In the genomic region with DNA sequence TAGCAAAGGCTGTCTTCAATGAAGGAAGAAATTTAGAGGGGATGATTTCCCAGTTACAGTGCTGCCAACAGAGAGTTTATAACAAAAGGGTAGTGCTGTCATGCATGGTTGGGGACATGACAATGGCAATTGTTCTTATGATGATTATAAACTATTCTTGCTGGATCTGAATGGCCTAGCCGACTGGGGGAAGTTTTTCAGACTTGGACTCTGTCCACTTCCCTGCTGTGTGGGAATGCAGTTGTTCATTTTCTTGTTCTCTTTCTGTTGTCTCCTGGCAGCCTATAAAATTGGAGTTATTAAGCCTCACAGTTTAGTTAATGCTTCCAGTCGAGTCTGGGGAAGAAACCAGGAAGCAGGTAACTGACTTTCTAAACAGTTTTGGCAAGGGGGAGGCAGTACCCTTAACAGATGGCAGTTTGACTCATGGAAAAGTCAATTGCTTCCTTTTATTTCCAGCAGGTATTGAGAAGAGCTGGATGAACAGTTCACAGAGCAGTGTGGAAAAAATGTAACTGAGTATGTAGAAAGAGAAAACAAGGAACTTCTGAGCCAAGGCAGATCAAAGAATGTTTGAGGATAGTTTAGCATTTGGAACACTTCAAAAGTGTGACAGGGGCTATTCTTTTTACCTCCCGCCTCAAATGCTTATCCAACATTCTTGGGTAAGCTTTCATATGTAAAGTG, we compare ENCODE assay signal across 15 cellular contexts.
A peak's percentile ranks its signal among the peaks of the same experiment; 100 is the strongest.
DNase-seq lines count a peak whose midpoint lies in the region; ATAC-seq and TF ChIP-seq lines count a peak whose summit lies in the region.
"Had no signal": no experiment of that assay in that cellular context is flagged by ENCODE, and none has a peak within 500 bp of the region (broad histone marks: within the 10 kb centered on the region; RNA-seq: fewer than 3 reads in every experiment).

No MANE protein-coding gene starts in this region.

- no peaks in the 10 kb centered on the region for H3K36me3 Mint-ChIP-seq in immature natural killer cell
- H3K36me3 Mint-ChIP-seq in Calu3 (ENCODE audit: insufficient read depth, unreplicated experiment): no peaks in the 10 kb centered on the region

- H3K9me3 Mint-ChIP-seq in immature natural killer cell (peaks cover 18 to 41% (median 20%) of the 10 kb centered on the region in 6 donors), Calu3 (ENCODE audit: low read depth, unreplicated experiment) (no peaks in the 10 kb centered on the region)

- no peak for ATAC-seq in GM21526 (IDR thresholded peaks at IDR 0.05; ENCODE audit: low FRiP score, unreplicated experiment)
- ATAC-seq: activated T-helper 17 cell treated with anti-CD3 and anti-CD28 coated beads, Interleukin-2, amount 50 U/mL, for 72 hours had no signal

- BruUV-seq in Calu3 (replicated peaks; lab: Mats Ljungman, UMichigan): no TSS peak

- H3K4me1 Mint-ChIP-seq in immature natural killer cell: no peaks in the 10 kb centered on the region
- H3K4me1 Mint-ChIP-seq in Calu3 (ENCODE audit: low read depth, unreplicated experiment): peaks cover 11% of the 10 kb centered on the region
- H3K4me1 Mint-ChIP-seq: activated T-helper 17 cell treated with anti-CD3 and anti-CD28 coated beads, Interleukin-2, amount 50 U/mL, for 72 hours had no signal

- intact Hi-C loops in Calu3 (cut with micrococcal nuclease; ENCODE audit: unreplicated experiment): no loop called here

- H3K27me3 Mint-ChIP-seq in immature natural killer cell (ENCODE audit: low read depth in 3 of 3) (peaks cover 0 to 3% (median 0%) of the 10 kb centered on the region in 3 donors), Calu3 (ENCODE audit: unreplicated experiment) (no peaks in the 10 kb centered on the region)
- H3K27me3 Mint-ChIP-seq: activated T-helper 17 cell treated with anti-CD3 and anti-CD28 coated beads, Interleukin-2, amount 50 U/mL, for 72 hours had no signal

- CTCF ChIA-PET in Calu3 (lab: Charles Lee): no interaction called here

- H3K27ac Mint-ChIP-seq in immature natural killer cell (no peak overlapping the region), Calu3 (ENCODE audit: unreplicated experiment) (no peak overlapping the region)
- H3K27ac Mint-ChIP-seq: activated T-helper 17 cell treated with anti-CD3 and anti-CD28 coated beads, Interleukin-2, amount 50 U/mL, for 72 hours had no signal

- no peak for TF ChIP-seq CTCF in Calu3 (IDR thresholded peaks at IDR 0.05; ENCODE audit: unreplicated experiment)

- H3K4me3 Mint-ChIP-seq in immature natural killer cell: no peak overlapping the region
- H3K4me3 Mint-ChIP-seq in Calu3 (ENCODE audit: low read depth, unreplicated experiment): no peak overlapping the region
- H3K4me3 Mint-ChIP-seq: activated T-helper 17 cell treated with anti-CD3 and anti-CD28 coated beads, Interleukin-2, amount 50 U/mL, for 72 hours had no signal

- DNase-seq in DMS 273 (lab: John Stamatoyannopoulos, UW; ENCODE audit: unreplicated experiment) (peak; percentile 42), OCI-M1 (lab: John Stamatoyannopoulos, UW) (peak; percentile 43), globus pallidus (ENCODE audit: low spot score) (peak; percentile 11), non-pigmented ciliary epithelial cell (ENCODE audit: low read depth) (peak; percentile 8), immature natural killer cell (no peak), Calu3 (no peak), GM19238 (ENCODE audit: insufficient read length, low spot score) (no peak)
- DNase-seq: AML-193; DMS153; NK-92 treated with Interleukin-12 subunit alpha and Interleukin-12 subunit beta, amount 100 ng/mL, for 24 hours; nucleus accumbens; stimulated activated CD4-positive, alpha-beta T cell treated with anti-CD3 and anti-CD28 coated beads, Interleukin-4, amount 100 ng/mL, for 24 hours; T-helper 2 cell had no signal

Comparison
In these comparisons a context has a peak if more than half of its experiments do, and no peak if none do; other contexts are left out.
1. DNase-seq: peak in DMS 273 (single experiment), OCI-M1 (single experiment), globus pallidus (single experiment) and non-pigmented ciliary epithelial cell (single experiment); none in immature natural killer cell (0 of 3), Calu3 (single experiment) and GM19238 (single experiment).